ENCODE assay signal across 26 cellular contexts in genomic region chr2:241724975-241725870, GRCh38. TPM values are rescaled to one million over a fixed set of nuclear protein-coding genes. Genes with fewer than 3 reads are reported as not detected.
A peak's percentile ranks its signal among the peaks of the same experiment; 100 is the strongest.
DNase-seq lines count a peak whose midpoint lies in the region; ATAC-seq and TF ChIP-seq lines count a peak whose summit lies in the region.
"Had no signal": no experiment of that assay in that cellular context is flagged by ENCODE, and none has a peak within 500 bp of the region (broad histone marks: within the 10 kb centered on the region; RNA-seq: fewer than 3 reads in every experiment).

No MANE protein-coding gene starts in this region.

- H3K27ac ChIP-seq in adrenal gland, result no peak overlapping the region
- H3K27ac ChIP-seq: brain microvascular endothelial cell, skin epidermis, transverse colon had no signal

- TF ChIP-seq POLR2A in adrenal gland (IDR thresholded peaks at IDR 0.05), result no peak

- H3K9me3 ChIP-seq in adrenal gland (replicated peaks in 1 of 3) (no peaks in the 10 kb centered on the region), mucosa of descending colon (peaks cover 4% of the 10 kb centered on the region)
- H3K9me3 ChIP-seq: HAP-1, transverse colon had no signal

- intact Hi-C loops in adrenal gland (cut with DNase I), result loop anchor here in 1 of 2 donors (10.0 kb wide), 1 partner anchor 150 kb away; no protein-coding TSS in a partner anchor
- intact Hi-C loops in mucosa of descending colon (cut with DNase I, micrococcal nuclease), result no loop called here

- no peaks in the 10 kb centered on the region for H3K4me1 ChIP-seq in adrenal gland (replicated peaks in 1 of 2)
- no peaks in the 10 kb centered on the region for H3K4me1 ChIP-seq in mucosa of descending colon (ENCODE audit: low read depth)
- H3K4me1 ChIP-seq: HAP-1, transverse colon had no signal

- peak; percentile 40 for ATAC-seq in stimulated activated naive CD8-positive, alpha-beta T cell treated with anti-CD3 and anti-CD28 coated beads, Interleukin-15, amount 100 ng/mL, for 72 hours
- ATAC-seq in stimulated activated naive CD8-positive, alpha-beta T cell treated with anti-CD3 and anti-CD28 coated beads, Interleukin-15, Interleukin-2, amounts not matched to agents 100 U/mL and 50 U/mL, for 24 hours, result no peak
- ATAC-seq in esophagus mucosa (peak; percentile 4), mucosa of descending colon (no peak), GM18517 (IDR thresholded peaks at IDR 0.05; ENCODE audit: unreplicated experiment) (no peak)
- ATAC-seq: left ventricle myocardium superior; naive thymus-derived CD4-positive, alpha-beta T cell had no signal

- H3K4me3 Mint-ChIP-seq in stimulated activated naive CD8-positive, alpha-beta T cell treated with anti-CD3 and anti-CD28 coated beads, Interleukin-15, amount 100 ng/mL, for 72 hours, result no peak overlapping the region
- H3K4me3 Mint-ChIP-seq: activated CD4-positive, alpha-beta T cell treated with anti-CD3 and anti-CD28 coated beads, Interleukin-2, amount 10 ng/mL, durations not matched to agents 7 days and 5 days; naive thymus-derived CD4-positive, alpha-beta T cell had no signal

- no peak for DNase-seq in stimulated activated naive CD8-positive, alpha-beta T cell treated with anti-CD3 and anti-CD28 coated beads, Interleukin-15, amount 100 ng/mL, for 72 hours
- DNase-seq in stimulated activated naive CD8-positive, alpha-beta T cell treated with anti-CD3 and anti-CD28 coated beads, Interleukin-15, Interleukin-2, amounts not matched to agents 100 U/mL and 50 U/mL, for 24 hours, result no peak
- DNase-seq in NCI-H1105 (lab: John Stamatoyannopoulos, UW) (peak; percentile 0), adrenal gland (no peak), mucosa of descending colon (no peak), NCI-H82 treated with DMSO at 0.1 percent for 48 hours (lab: John Stamatoyannopoulos, UW; ENCODE audit: unreplicated experiment) (no peak)
- DNase-seq: activated CD4-positive, alpha-beta T cell treated with anti-CD3 and anti-CD28 coated beads, Interleukin-2, amount 10 ng/mL, durations not matched to agents 7 days and 5 days; brain microvascular endothelial cell; DMS53; islet precursor cell; KG1; left ventricle myocardium superior; NCI-H187; NCI-H2171 treated with DMSO at 0.1 percent for 48 hours; NCI-H510A treated with DMSO at 0.1 percent for 48 hours; occipital lobe; T-helper 9 cell; transverse colon had no signal

- H3K4me3 ChIP-seq in adrenal gland (no peak overlapping the region), mucosa of descending colon (no peak overlapping the region)
- H3K4me3 ChIP-seq: HAP-1, SK-N-MC, skin epidermis, transverse colon had no signal

- no peaks in the 10 kb centered on the region for H3K9me3 Mint-ChIP-seq in stimulated activated naive CD8-positive, alpha-beta T cell treated with anti-CD3 and anti-CD28 coated beads, Interleukin-15, amount 100 ng/mL, for 72 hours

- no peaks in the 10 kb centered on the region for H3K27me3 Mint-ChIP-seq in stimulated activated naive CD8-positive, alpha-beta T cell treated with anti-CD3 and anti-CD28 coated beads, Interleukin-15, amount 100 ng/mL, for 72 hours
- H3K27me3 Mint-ChIP-seq: activated CD4-positive, alpha-beta T cell treated with anti-CD3 and anti-CD28 coated beads, Interleukin-2, amount 10 ng/mL, durations not matched to agents 7 days and 5 days; naive thymus-derived CD4-positive, alpha-beta T cell had no signal

- H3K27ac Mint-ChIP-seq in stimulated activated naive CD8-positive, alpha-beta T cell treated with anti-CD3 and anti-CD28 coated beads, Interleukin-15, amount 100 ng/mL, for 72 hours, result no peak overlapping the region
- H3K27ac Mint-ChIP-seq: activated CD4-positive, alpha-beta T cell treated with anti-CD3 and anti-CD28 coated beads, Interleukin-2, amount 10 ng/mL, durations not matched to agents 7 days and 5 days; naive thymus-derived CD4-positive, alpha-beta T cell had no signal

- TF ChIP-seq CTCF in adrenal gland (IDR thresholded peaks at IDR 0.05) (no peak), mucosa of descending colon (IDR thresholded peaks at IDR 0.05) (no peak)

- H3K36me3 ChIP-seq in adrenal gland (replicated peaks in 1 of 2) (peaks cover 0 to 19% of the 10 kb centered on the region in 2 donors), mucosa of descending colon (ENCODE audit: low read depth) (no peaks in the 10 kb centered on the region)

- WGBS in adrenal gland, 4 donors, result 93 to 98% (median 95%) methylated on average over 56 to 76 of the region's 76 CpGs

- no peaks in the 10 kb centered on the region for H3K27me3 ChIP-seq in adrenal gland
- H3K27me3 ChIP-seq: brain microvascular endothelial cell, transverse colon had no signal

- H3K4me1 Mint-ChIP-seq in stimulated activated naive CD8-positive, alpha-beta T cell treated with anti-CD3 and anti-CD28 coated beads, Interleukin-15, amount 100 ng/mL, for 72 hours, result peaks cover 8% of the 10 kb centered on the region

RNA-seq across cellular contexts. Expression of gene D2HGDH, which starts 9.2 kb away (rescaled TPM):
- total RNA-seq in esophagus mucosa (20.1 TPM), adrenal gland (10 to 100 TPM; 22.2 to 67.5 (median 38.1) TPM), mucosa of descending colon (10 to 100 TPM; 52.2 to 88.6 (median 63.0) TPM)
- polyA plus RNA-seq in adrenal gland, result 100 to 1,000 TPM in 1 of 3 donors, 10 to 100 TPM in 1, 1 to 10 TPM in 1; 4.3 to 131 (median 87.1) TPM

RNA-seq across cellular contexts. Expression of gene ING5, which starts 23.4 kb away (rescaled TPM):
- total RNA-seq in esophagus mucosa (16.5 TPM), adrenal gland (10 to 100 TPM; 13.3 to 37.7 (median 27.2) TPM), mucosa of descending colon (10 to 100 TPM; 24.6 to 52.3 (median 35.1) TPM)
- 10 to 100 TPM; 20.8 to 83.1 (median 55.3) TPM for polyA plus RNA-seq in adrenal gland

RNA-seq across cellular contexts. Expression of gene DTYMK, which starts 38.6 kb away (rescaled TPM):
- total RNA-seq in esophagus mucosa (32.4 TPM), adrenal gland (10 to 100 TPM; 12.3 to 40.4 (median 23.4) TPM), mucosa of descending colon (10 to 100 TPM; 17.9 to 31.0 (median 19.7) TPM)
- 10 to 100 TPM; 10.4 to 15.4 (median 11.1) TPM for polyA plus RNA-seq in adrenal gland

RNA-seq across cellular contexts. Expression of gene GAL3ST2, which starts 51.4 kb away (rescaled TPM):
- total RNA-seq in esophagus mucosa (not detected), adrenal gland (1 to 10 TPM in 2 of 8 donors, under 1 TPM in 4, not detected in 2; 0.25 to 1.8 (median 0.84) TPM), mucosa of descending colon (10 to 100 TPM; 15.1 to 46.5 (median 42.4) TPM)
- under 1 TPM in 1 of 3 donors, not detected in 2; 0.16 TPM for polyA plus RNA-seq in adrenal gland
- total RNA-seq: activated CD4-positive, alpha-beta T cell treated with anti-CD3 and anti-CD28 coated beads, Interleukin-2, amount 10 ng/mL, durations not matched to agents 7 days and 5 days; endothelial cell of umbilical vein; HT-29; left ventricle myocardium superior had no signal
- polyA plus RNA-seq: endothelial cell of umbilical vein; naive thymus-derived CD4-positive, alpha-beta T cell had no signal

Comparison
In these comparisons a context has a peak if more than half of its experiments do, and no peak if none do; other contexts are left out.
1. ATAC-seq: peak in stimulated activated naive CD8-positive, alpha-beta T cell treated with anti-CD3 and anti-CD28 coated beads, Interleukin-15, amount 100 ng/mL, for 72 hours (single experiment) and esophagus mucosa (single experiment); none in stimulated activated naive CD8-positive, alpha-beta T cell treated with anti-CD3 and anti-CD28 coated beads, Interleukin-15, Interleukin-2, amounts not matched to agents 100 U/mL and 50 U/mL, for 24 hours (single experiment), mucosa of descending colon (single experiment) and GM18517 (single experiment).